ENCODE assay signal across 1 cellular context in genomic region chr17:4950757-4951204, GRCh38.
TF ChIP-seq lines count a peak whose summit lies in the region.

Gene ENO3 (plus strand): TSS chr17:4951119. CDS start chr17:4951830, 711 bp downstream.

TF ChIP-seq in HepG2, 621 proteins besides CTCF, POLR2A, EP300 and RAD21 (continued from another document):
- TF ChIP-seq ZNF431 (CRISPR knock-in tag; IDR thresholded peaks at IDR 0.05; ENCODE audit: borderline replicate concordance, low read depth) (no peak), IKZF5 (CRISPR knock-in tag; IDR thresholded peaks at IDR 0.05) (no peak), XBP1 (CRISPR knock-in tag; IDR thresholded peaks at IDR 0.05) (no peak), ZNF430 (CRISPR knock-in tag; IDR thresholded peaks at IDR 0.05) (no peak), ZNF124 (CRISPR knock-in tag; IDR thresholded peaks at IDR 0.05) (no peak), TCF7L2 (IDR thresholded peaks at IDR 0.05; ENCODE audit: low read depth, low read length) (no peak), KLF12 (CRISPR knock-in tag; IDR thresholded peaks at IDR 0.05; ENCODE audit: borderline replicate concordance) (no peak), RCOR2 (CRISPR knock-in tag; IDR thresholded peaks at IDR 0.05) (no peak), HMG20B (CRISPR knock-in tag; conservative IDR thresholded peaks at IDR 0.05) (0 out of 2 replicates have a peak, but pooled peaks have one; percentile 21), AGO1 (IDR thresholded peaks at IDR 0.05; ENCODE audit: low read depth, low read length, poor library complexity, severe bottlenecking) (no peak), IKZF1 (IDR thresholded peaks at IDR 0.05) (no peak)
